20 cellular contexts compared by ENCODE assay signal in the genomic region with DNA sequence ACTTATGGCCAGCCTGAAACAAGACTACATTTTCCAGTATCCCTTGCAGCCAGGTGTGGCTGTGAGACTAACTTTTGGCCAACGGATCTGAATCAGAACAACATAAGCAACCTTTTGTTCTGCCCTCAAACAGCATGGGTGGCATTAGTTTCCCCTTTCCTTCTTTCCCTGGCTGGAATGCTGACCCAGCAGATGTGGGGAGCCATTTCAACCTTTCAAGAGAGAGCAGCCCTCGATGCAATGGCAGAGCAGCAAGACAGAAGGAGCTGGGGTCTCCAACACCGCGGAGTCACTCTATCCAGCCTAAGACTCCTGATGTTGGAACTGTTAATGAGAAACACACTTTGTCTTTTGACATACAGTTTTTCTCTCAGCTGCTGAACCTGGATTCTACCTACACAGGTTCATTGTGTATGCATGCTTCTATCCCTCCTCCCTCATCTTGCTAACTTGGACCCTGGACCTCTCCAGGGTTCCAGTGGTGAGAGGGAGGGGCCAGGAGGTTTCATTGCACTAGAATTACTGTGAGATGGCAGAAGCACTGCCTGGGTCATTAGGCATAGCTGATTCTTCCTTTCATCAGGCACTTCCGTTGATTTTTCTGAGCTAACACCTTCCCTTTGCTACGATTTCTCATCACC. TPM values are rescaled to one million over a fixed set of nuclear protein-coding genes. Genes with fewer than 3 reads are reported as not detected.
DNase-seq lines count a peak whose midpoint lies in the region; ATAC-seq, FAIRE-seq and TF ChIP-seq lines count a peak whose summit lies in the region.
"Had no signal": no experiment of that assay in that cellular context is flagged by ENCODE, and none has a peak within 500 bp of the region (broad histone marks: within the 10 kb centered on the region; RNA-seq: fewer than 3 reads in every experiment).

No MANE protein-coding gene starts in this region.

- H3K27me3 ChIP-seq in Caco-2 (replicated peaks; ENCODE audit: control insufficient read depth, insufficient read depth, low read length) (no peaks in the 10 kb centered on the region), K562 (ENCODE audit: control insufficient read depth in 2 of 2, insufficient read depth in 2 of 2, low read length in 2 of 2) (no peaks in the 10 kb centered on the region), small intestine (ENCODE audit: control insufficient read depth in 2 of 2, insufficient read depth in 2 of 2, low read length in 2 of 2) (no peaks in the 10 kb centered on the region)
- H3K27me3 ChIP-seq: Peyer's patch, SJCRH30 had no signal

- H3K9me1 ChIP-seq in K562 (ENCODE audit: control insufficient read depth, insufficient read depth, low read length) = no peaks in the 10 kb centered on the region

- 36% methylated on average over 6 of the region's 6 CpGs for WGBS in K562 (ENCODE audit: insufficient coverage, low coverage, missing lambda C conversion rate)
- WGBS in small intestine, 3 donors = 41 to 68% (median 60%) methylated on average over 6 of the region's 6 CpGs

- no peak for TF ChIP-seq POLR2A in K562 (conservative IDR thresholded peaks at IDR 0.05)

- peak overlapping the region; percentile 5 for H3K27ac Mint-ChIP-seq in Caco-2 (ENCODE audit: unreplicated experiment)
- H3K27ac Mint-ChIP-seq: CD4-positive, alpha-beta memory T cell had no signal

- peaks cover 43% of the 10 kb centered on the region for H3K9me3 Mint-ChIP-seq in Caco-2 (ENCODE audit: unreplicated experiment)

- H3K36me3 Mint-ChIP-seq in Caco-2 (ENCODE audit: insufficient read depth, unreplicated experiment) = no peaks in the 10 kb centered on the region

- TF ChIP-seq EP300 in K562 (IDR thresholded peaks at IDR 0.05; ENCODE audit: low read length) = no peak

- H3K4me1 Mint-ChIP-seq in Caco-2 (ENCODE audit: low read depth, unreplicated experiment) = peaks cover 25% of the 10 kb centered on the region
- H3K4me1 Mint-ChIP-seq: CD4-positive, alpha-beta memory T cell had no signal

- in situ Hi-C loops in K562 (cut with MboI) = no loop called here

- H3K9ac ChIP-seq in K562 (ENCODE audit: insufficient read depth in 1 of 2, low read depth in 2 of 2, low read length in 2 of 2) = no peak overlapping the region

- DNase-seq in Caco-2 (peak in 1 of 2 experiments; percentile 28), K562 (ENCODE audit: extremely low read depth in 1 of 4, low spot score in 3 of 4) (no peak), mucosa of descending colon (no peak), small intestine (peak; percentile 73)
- no peak for DNase-seq in activated naive CD4-positive, alpha-beta T cell treated with Interleukin-2 at 50 U/mL for 16 hours
- DNase-seq: CD4-positive, alpha-beta memory T cell; DND-41; H7; KG1; NCI-H1105; NCI-H146; NCI-H2029; NCI-H226; NCI-H510A treated with DMSO at 0.1 percent for 48 hours; NCI-H82; Peyer's patch; SJCRH30 had no signal

- peaks cover 37% of the 10 kb centered on the region for H3K9me3 ChIP-seq in Caco-2
- peaks cover 22% of the 10 kb centered on the region for H3K9me3 ChIP-seq in K562 (replicated peaks; ENCODE audit: control insufficient read depth, insufficient read depth, low read depth, low read length)
- H3K9me3 ChIP-seq in mucosa of descending colon = peaks cover 12% of the 10 kb centered on the region
- peaks cover 2% of the 10 kb centered on the region for H3K9me3 ChIP-seq in small intestine (ENCODE audit: control insufficient read depth, low read depth)
- H3K9me3 ChIP-seq: SJCRH30 had no signal

- H4K20me1 ChIP-seq in K562 (replicated peaks; ENCODE audit: control insufficient read depth, insufficient read depth, low read length) = no peaks in the 10 kb centered on the region

- CTCF ChIA-PET in Caco-2 (lab: Charles Lee) = interaction anchor here (0.6 kb wide), 1 partner anchor 11 kb away, joined by 3 read pairs; no protein-coding TSS in a partner anchor
- CTCF ChIA-PET in K562 (lab: Yijun Ruan, JAX; ENCODE audit: low intra/inter-chr PET ratio) = no interaction called here

- no peak overlapping the region for H3K4me2 ChIP-seq in K562 (ENCODE audit: insufficient read depth, low read length)

- no peak overlapping the region for H3K27ac ChIP-seq in K562 (ENCODE audit: extremely low read depth, low read depth, low read length)
- H3K27ac ChIP-seq in small intestine (ENCODE audit: low read depth in 1 of 2, low read length in 1 of 2) = no peak overlapping the region
- H3K27ac ChIP-seq: Peyer's patch, SJCRH30 had no signal

- BruUV-seq in Caco-2 (replicated peaks; lab: Mats Ljungman, UMichigan) = no TSS peak
- no TSS peak for BruUV-seq in K562 (replicated peaks; lab: Mats Ljungman, UMichigan)

- H3K4me1 ChIP-seq in Caco-2 (peaks cover 16% of the 10 kb centered on the region), K562 (replicated peaks in 1 of 2; ENCODE audit: control insufficient read depth in 2 of 2, insufficient read depth in 2 of 2, low read length in 2 of 2) (no peaks in the 10 kb centered on the region), mucosa of descending colon (ENCODE audit: low read depth) (no peaks in the 10 kb centered on the region), small intestine (ENCODE audit: control insufficient read depth in 2 of 2, insufficient read depth in 1 of 2, low read depth in 1 of 2, low read length in 1 of 2) (no peaks in the 10 kb centered on the region)
- H3K4me1 ChIP-seq: SJCRH30 had no signal

- H3K36me3 ChIP-seq in Caco-2 (ENCODE audit: control insufficient read depth, insufficient read depth, low read length) = no peaks in the 10 kb centered on the region
- no peaks in the 10 kb centered on the region for H3K36me3 ChIP-seq in K562 (ENCODE audit: control insufficient read depth, insufficient read depth, low read length)
- no peaks in the 10 kb centered on the region for H3K36me3 ChIP-seq in mucosa of descending colon (ENCODE audit: low read depth)
- H3K36me3 ChIP-seq in small intestine (ENCODE audit: control insufficient read depth in 2 of 2, insufficient read depth in 2 of 2, low read length in 2 of 2) = no peaks in the 10 kb centered on the region
- H3K36me3 ChIP-seq: Peyer's patch, SJCRH30 had no signal

- intact Hi-C loops in Caco-2 (cut with micrococcal nuclease; ENCODE audit: unreplicated experiment) (no loop called here), K562 (cut with micrococcal nuclease) (no loop called here), mucosa of descending colon (cut with DNase I, micrococcal nuclease) (no loop called here)

- POLR2A ChIA-PET in Caco-2 (lab: Charles Lee) = interaction anchor here (0.5 to 0.7 kb wide), 2 partner anchors 50 to 128 kb away, joined by 3 to 4 read pairs; no protein-coding TSS in a partner anchor
- POLR2A ChIA-PET in K562 (lab: Yijun Ruan, JAX) = interaction anchor here (0.9 kb wide), 1 partner anchor 12 kb away, joined by 3 read pairs; no protein-coding TSS in a partner anchor

- no peaks in the 10 kb centered on the region for H3K27me3 Mint-ChIP-seq in Caco-2 (ENCODE audit: insufficient read depth, unreplicated experiment)

- no peak overlapping the region for H3K4me3 Mint-ChIP-seq in Caco-2 (ENCODE audit: unreplicated experiment)
- H3K4me3 Mint-ChIP-seq: CD4-positive, alpha-beta memory T cell had no signal

- H2AFZ ChIP-seq in K562 (ENCODE audit: low read depth, low read length) = no peak overlapping the region; the same call in 1 of the 2 replicates

- TF ChIP-seq RAD21 in K562 (CRISPR knock-in tag; conservative IDR thresholded peaks at IDR 0.05 in 1 of 2, IDR thresholded peaks at IDR 0.05 in 1 of 2) = no peak

- H3K4me3 ChIP-seq in Caco-2 (ENCODE audit: low read depth, low read length) (no peak overlapping the region), K562 (no peak overlapping the region), mucosa of descending colon (no peak overlapping the region), small intestine (ENCODE audit: low read depth in 1 of 2, low read length in 2 of 2) (no peak overlapping the region)
- H3K4me3 ChIP-seq: Peyer's patch, SJCRH30 had no signal

- TF ChIP-seq CTCF in Caco-2 (IDR thresholded peaks at IDR 0.05; ENCODE audit: insufficient read depth in 1 of 2, low read depth in 1 of 2, low read length in 1 of 2, severe bottlenecking in 1 of 2, unreplicated experiment in 1 of 2) = no peak
- no peak for TF ChIP-seq CTCF in K562 (IDR thresholded peaks at IDR 0.05 in 2 of 3, conservative IDR thresholded peaks at IDR 0.05 in 1 of 3; ENCODE audit: insufficient read depth in 2 of 3, low read depth in 1 of 3, low read length in 3 of 3)
- no peak for TF ChIP-seq CTCF in mucosa of descending colon (IDR thresholded peaks at IDR 0.05)

- no peak for ATAC-seq in K562
- peak; percentile 40 for ATAC-seq in mucosa of descending colon
- no peak for ATAC-seq in GM18909 (IDR thresholded peaks at IDR 0.05; ENCODE audit: poor library complexity, unreplicated experiment)
- no peak for ATAC-seq in GM21423 (IDR thresholded peaks at IDR 0.05; ENCODE audit: unreplicated experiment)

- no peak for FAIRE-seq in K562 (lab: Jason Lieb, UNC)
- FAIRE-seq in small intestine (lab: Jason Lieb, UNC) = no peak
- FAIRE-seq: GM12891 had no signal

- H3K79me2 ChIP-seq in K562 (ENCODE audit: control insufficient read depth, insufficient read depth, low read length) = no peaks in the 10 kb centered on the region

RNA-seq across cellular contexts. Expression of a gene that starts 28.8 kb away (rescaled TPM):
- total RNA-seq in Caco-2 (2022) (113 and 115 TPM in 2 replicates), K562 (2014; rRNA removed) (19.9 and 27.1 TPM in 2 replicates), K562 (2014; rRNA removed; fragmentation: Illumina TruSeq; extraction: Trizol) (10.5 and 12.2 TPM in 2 replicates), K562 (2015; rRNA removed; fragmentation: Illumina TruSeq; extraction: Trizol) (10.0 and 11.1 TPM in 2 replicates), K562 (2021) (42.9 and 44.6 TPM in 2 replicates), mucosa of descending colon (100 to 1,000 TPM; 145 to 336 (median 271) TPM)
- total RNA-seq in K562 (2011; cell fraction: chromatin; rRNA removed; ENCODE audit: low replicate concordance) = 77.6 and 145 TPM in 2 replicates
- total RNA-seq in K562 (2011; cell fraction: nucleolus; rRNA removed) = 121 and 123 TPM in 2 replicates
- 99.0 and 108 TPM in 2 replicates for total RNA-seq in K562 (2011; cell fraction: nucleoplasm; rRNA removed)
- polyA plus RNA-seq in K562 (2011; rRNA removed) (11.2 and 19.0 TPM in 2 replicates), K562 (2014; fragmentation: Illumina TruSeq; extraction: Trizol) (16.0 and 19.8 TPM in 2 replicates), K562 (2014; fragmentation: Nextera tagmentation; extraction: Ambion mirVana) (1 to 10 TPM; 1.4 to 1.6 TPM), K562 (2014; rRNA removed) (19.3 and 20.2 TPM in 2 replicates), small intestine (10 to 100 TPM; 45.7 to 73.4 (median 59.5) TPM)
- polyA plus RNA-seq in K562 (2011; cell fraction: cytosol; rRNA removed) = 17.3 and 19.2 TPM in 2 replicates
- 47.9 and 67.4 TPM in 2 replicates for polyA plus RNA-seq in K562 (2011; cell fraction: nucleus; rRNA removed)
- polyA plus RNA-seq in K562 (2012) = 25.5 and 32.6 TPM in 2 replicates
- polyA minus RNA-seq in K562 (2011; rRNA and poly(A)+ RNA removed) = 16.3 and 21.0 TPM in 2 replicates
- polyA minus RNA-seq in K562 (2011; cell fraction: cytosol; rRNA and poly(A)+ RNA removed) = 26.3 and 45.5 TPM in 2 replicates
- polyA minus RNA-seq in K562 (2011; cell fraction: nucleus; rRNA and poly(A)+ RNA removed) = 27.9 and 41.7 TPM in 2 replicates

RNA-seq across cellular contexts. Expression of a gene that starts 52.5 kb away (rescaled TPM):
- 40.6 and 43.6 TPM in 2 replicates for total RNA-seq in Caco-2 (2022)
- total RNA-seq in K562 (2011; cell fraction: chromatin; rRNA removed; ENCODE audit: low replicate concordance) = 228 and 428 TPM in 2 replicates
- total RNA-seq in K562 (2011; cell fraction: nucleolus; rRNA removed) = 202 and 247 TPM in 2 replicates
- 179 and 226 TPM in 2 replicates for total RNA-seq in K562 (2011; cell fraction: nucleoplasm; rRNA removed)
- 30.5 and 55.3 TPM in 2 replicates for total RNA-seq in K562 (2014; rRNA removed)
- 36.1 and 39.6 TPM in 2 replicates for total RNA-seq in K562 (2014; rRNA removed; fragmentation: Illumina TruSeq; extraction: Trizol)
- total RNA-seq in K562 (2015; rRNA removed; fragmentation: Illumina TruSeq; extraction: Trizol) = 38.3 and 38.6 TPM in 2 replicates
- 70.6 and 80.5 TPM in 2 replicates for total RNA-seq in K562 (2021)
- 60.1 and 75.6 TPM in 2 replicates for polyA plus RNA-seq in K562 (2011; rRNA removed)
- 57.7 and 65.7 TPM in 2 replicates for polyA plus RNA-seq in K562 (2011; cell fraction: cytosol; rRNA removed)
- polyA plus RNA-seq in K562 (2011; cell fraction: nucleus; rRNA removed) = 584 and 671 TPM in 2 replicates
- 66.1 and 69.0 TPM in 2 replicates for polyA plus RNA-seq in K562 (2012)
- polyA plus RNA-seq in K562 (2014; fragmentation: Illumina TruSeq; extraction: Trizol) = 57.1 and 76.3 TPM in 2 replicates
- 1 to 10 TPM; 3.6 to 5.2 TPM for polyA plus RNA-seq in K562 (2014; fragmentation: Nextera tagmentation; extraction: Ambion mirVana)
- polyA plus RNA-seq in K562 (2014; rRNA removed) = 86.1 and 95.0 TPM in 2 replicates
- polyA minus RNA-seq in K562 (2011; rRNA and poly(A)+ RNA removed) = 37.2 and 37.6 TPM in 2 replicates
- polyA minus RNA-seq in K562 (2011; cell fraction: cytosol; rRNA and poly(A)+ RNA removed) = 16.6 and 20.2 TPM in 2 replicates
- polyA minus RNA-seq in K562 (2011; cell fraction: nucleus; rRNA and poly(A)+ RNA removed) = 60.9 and 104 TPM in 2 replicates
- 10 to 100 TPM; 17.0 to 25.3 (median 25.0) TPM for total RNA-seq in mucosa of descending colon
- 10 to 100 TPM; 21.5 to 22.2 (median 22.1) TPM for polyA plus RNA-seq in small intestine

RNA-seq across cellular contexts. Expression of a gene that starts 58.5 kb away (rescaled TPM):
- total RNA-seq in Caco-2 (2022) = 32.1 and 37.5 TPM in 2 replicates
- 134 and 271 TPM in 2 replicates for total RNA-seq in K562 (2011; cell fraction: chromatin; rRNA removed; ENCODE audit: low replicate concordance)
- 116 and 125 TPM in 2 replicates for total RNA-seq in K562 (2011; cell fraction: nucleolus; rRNA removed)
- 117 and 125 TPM in 2 replicates for total RNA-seq in K562 (2011; cell fraction: nucleoplasm; rRNA removed)
- 31.1 and 46.0 TPM in 2 replicates for total RNA-seq in K562 (2014; rRNA removed)
- 16.8 and 18.5 TPM in 2 replicates for total RNA-seq in K562 (2014; rRNA removed; fragmentation: Illumina TruSeq; extraction: Trizol)
- total RNA-seq in K562 (2015; rRNA removed; fragmentation: Illumina TruSeq; extraction: Trizol) = 23.3 and 26.3 TPM in 2 replicates
- 41.0 and 48.0 TPM in 2 replicates for total RNA-seq in K562 (2021)
- polyA plus RNA-seq in K562 (2011; rRNA removed) = 35.1 and 56.2 TPM in 2 replicates
- polyA plus RNA-seq in K562 (2011; cell fraction: cytosol; rRNA removed) = 28.8 and 33.9 TPM in 2 replicates
- polyA plus RNA-seq in K562 (2011; cell fraction: nucleus; rRNA removed) = 263 and 308 TPM in 2 replicates
- 38.5 and 55.4 TPM in 2 replicates for polyA plus RNA-seq in K562 (2012)
- polyA plus RNA-seq in K562 (2014; fragmentation: Illumina TruSeq; extraction: Trizol) = 28.3 and 29.9 TPM in 2 replicates
- 1 to 10 TPM; 1.6 to 2.3 TPM for polyA plus RNA-seq in K562 (2014; fragmentation: Nextera tagmentation; extraction: Ambion mirVana)
- polyA plus RNA-seq in K562 (2014; rRNA removed) = 44.8 and 53.6 TPM in 2 replicates
- 46.2 and 47.8 TPM in 2 replicates for polyA minus RNA-seq in K562 (2011; rRNA and poly(A)+ RNA removed)
- 18.4 and 32.6 TPM in 2 replicates for polyA minus RNA-seq in K562 (2011; cell fraction: cytosol; rRNA and poly(A)+ RNA removed)
- 28.9 and 49.2 TPM in 2 replicates for polyA minus RNA-seq in K562 (2011; cell fraction: nucleus; rRNA and poly(A)+ RNA removed)
- total RNA-seq in mucosa of descending colon = 10 to 100 TPM; 20.9 to 27.6 (median 27.3) TPM
- polyA plus RNA-seq in small intestine = 10 to 100 TPM; 25.4 to 54.9 (median 42.0) TPM
